14 cellular contexts compared by ENCODE assay signal in genomic region chr7:82507365-82507975, GRCh38.
DNase-seq lines count a peak whose midpoint lies in the region; ATAC-seq and TF ChIP-seq lines count a peak whose summit lies in the region.
"Had no signal": no experiment of that assay in that cellular context is flagged by ENCODE, and none has a peak within 500 bp of the region (broad histone marks: within the 10 kb centered on the region; RNA-seq: fewer than 3 reads in every experiment).

No MANE protein-coding gene starts in this region.

- DNase-seq in DMS53 treated with DMSO at 0.1 percent for 48 hours (lab: John Stamatoyannopoulos, UW; ENCODE audit: unreplicated experiment) (peak; percentile 93), NCI-H2081 (lab: John Stamatoyannopoulos, UW) (peak; percentile 79 to 90), body of pancreas (no peak), superior temporal gyrus (ENCODE audit: extremely low spot score) (no peak), spleen (no peak)
- DNase-seq: activated CD4-positive, alpha-beta T cell treated with anti-CD3 and anti-CD28 coated beads for 36 hours; activated naive CD8-positive, alpha-beta T cell treated with anti-CD3 and anti-CD28 coated beads for 36 hours; activated T-cell treated with anti-CD3 and anti-CD28 coated beads for 4 hours; NCI-H1048; T-cell had no signal

- no peak for TF ChIP-seq CTCF in body of pancreas (IDR thresholded peaks at IDR 0.05)
- TF ChIP-seq CTCF in parathyroid adenoma (IDR thresholded peaks at IDR 0.05) = no peak
- no peak for TF ChIP-seq CTCF in spleen (IDR thresholded peaks at IDR 0.05 in 8 of 11, conservative IDR thresholded peaks at IDR 0.05 in 3 of 11)

- H3K4me2 ChIP-seq in parathyroid adenoma (ENCODE audit: low read length) = peak overlapping the region; percentile 61

- H3K4me1 ChIP-seq in body of pancreas = no peaks in the 10 kb centered on the region
- H3K4me1 ChIP-seq in parathyroid adenoma = no peaks in the 10 kb centered on the region
- H3K4me1 ChIP-seq in spleen = no peaks in the 10 kb centered on the region
- H3K4me1 ChIP-seq: gastroesophageal sphincter, upper lobe of left lung had no signal

- TF ChIP-seq POLR2A in body of pancreas (IDR thresholded peaks at IDR 0.05) = no peak
- TF ChIP-seq POLR2A in spleen (IDR thresholded peaks at IDR 0.05) = no peak

- H3K36me3 ChIP-seq in body of pancreas (replicated peaks in 1 of 2; ENCODE audit: insufficient read depth in 1 of 2, low read depth in 2 of 2) (no peaks in the 10 kb centered on the region), parathyroid adenoma (ENCODE audit: control insufficient read depth, insufficient read depth, low read length) (no peaks in the 10 kb centered on the region), spleen (no peaks in the 10 kb centered on the region)
- H3K36me3 ChIP-seq: gastroesophageal sphincter, upper lobe of left lung had no signal

- H3K27me3 ChIP-seq in body of pancreas (no peaks in the 10 kb centered on the region), parathyroid adenoma (ENCODE audit: control insufficient read depth, insufficient read depth, low read length) (no peaks in the 10 kb centered on the region), spleen (replicated peaks in 1 of 7) (peaks cover 0 to 11% (median 0%) of the 10 kb centered on the region in 7 donors)
- H3K27me3 ChIP-seq: upper lobe of left lung had no signal

- H2AFZ ChIP-seq in parathyroid adenoma = peak overlapping the region; percentile 77

- intact Hi-C loops in body of pancreas (cut with DNase I) = no loop called here
- intact Hi-C loops in spleen (cut with DNase I; ENCODE audit: low total_unique reads) = no loop called here

- H3K9me3 ChIP-seq in body of pancreas = no peaks in the 10 kb centered on the region
- H3K9me3 ChIP-seq in parathyroid adenoma (ENCODE audit: control insufficient read depth, low read length) = no peaks in the 10 kb centered on the region
- peaks cover 0 to 15% (median 6%) of the 10 kb centered on the region in 8 donors for H3K9me3 ChIP-seq in spleen
- H3K9me3 ChIP-seq: upper lobe of left lung had no signal

- H3K9ac ChIP-seq in parathyroid adenoma = no peak overlapping the region

- H3K27ac ChIP-seq in body of pancreas = no peak overlapping the region
- no peak overlapping the region for H3K27ac ChIP-seq in parathyroid adenoma
- H3K27ac ChIP-seq in spleen = no peak overlapping the region
- H3K27ac ChIP-seq: gastroesophageal sphincter, upper lobe of left lung had no signal

- 62 to 69% methylated on average over 9 to 13 of the region's 13 CpGs for WGBS in body of pancreas, 2 donors
- WGBS in spleen, 5 donors = 77 to 85% (median 79%) methylated on average over 10 to 13 of the region's 13 CpGs

- peak overlapping the region in 1 of 2 donors; percentile 32 for H3K4me3 ChIP-seq in body of pancreas
- H3K4me3 ChIP-seq in parathyroid adenoma (ENCODE audit: low read depth, low read length) = peak overlapping the region; percentile 33
- H3K4me3 ChIP-seq in spleen = no peak overlapping the region
- H3K4me3 ChIP-seq: gastroesophageal sphincter had no signal

- no peaks in the 10 kb centered on the region for H3K79me2 ChIP-seq in parathyroid adenoma

- ATAC-seq in body of pancreas = peak; percentile 51
- no peak for ATAC-seq in HG03354 (IDR thresholded peaks at IDR 0.05; ENCODE audit: poor library complexity, severe bottlenecking, unreplicated experiment)
- ATAC-seq: activated CD4-positive, alpha-beta T cell treated with anti-CD3 and anti-CD28 coated beads for 36 hours; T-cell had no signal

Comparison
In these comparisons a context has a peak if more than half of its experiments do, and no peak if none do; other contexts are left out.
1. DNase-seq: peak in DMS53 treated with DMSO at 0.1 percent for 48 hours (single experiment) and NCI-H2081 (2 of 2); none in body of pancreas (0 of 4), superior temporal gyrus (single experiment) and spleen (single experiment).